8 cellular contexts compared by ENCODE assay signal in the genomic region with DNA sequence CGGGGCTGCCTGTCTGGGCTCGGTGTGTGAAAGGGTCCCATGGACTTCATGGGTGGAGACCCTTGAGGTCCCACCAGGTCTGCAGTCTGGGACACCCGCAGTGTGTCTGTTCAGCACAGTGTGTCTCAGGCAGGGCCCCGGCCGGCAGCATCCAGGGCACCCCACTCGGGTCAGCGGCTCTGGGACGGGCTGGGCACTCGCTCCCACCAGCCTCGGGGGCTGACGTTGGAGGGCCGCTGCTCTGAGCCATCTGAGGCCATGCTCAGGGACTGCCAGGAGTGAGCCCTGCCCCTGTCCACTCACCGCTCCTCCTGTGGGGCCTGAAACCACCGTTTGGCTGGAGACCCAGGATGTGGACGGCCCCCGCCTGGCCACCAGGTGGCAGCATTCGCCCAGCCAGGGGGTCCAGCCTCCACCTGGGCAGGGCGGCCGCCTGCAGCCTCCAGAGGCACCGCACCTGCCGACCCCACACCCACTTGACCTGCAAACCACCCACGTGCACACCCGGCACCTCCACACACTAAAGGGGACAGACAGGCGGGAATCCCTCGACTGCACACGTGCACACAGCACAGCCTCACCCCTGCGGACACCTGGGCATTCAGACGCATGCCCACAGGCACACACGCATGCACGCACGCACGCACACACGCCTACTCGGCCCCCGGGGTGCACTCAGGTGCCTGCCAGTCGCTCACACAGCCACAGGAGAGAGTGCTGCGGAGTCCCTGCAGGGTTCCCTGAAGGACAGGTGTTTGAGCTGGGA. TPM values are rescaled to one million over a fixed set of nuclear protein-coding genes. Genes with fewer than 3 reads are reported as not detected.
A peak's percentile ranks its signal among the peaks of the same experiment; 100 is the strongest.
DNase-seq lines count a peak whose midpoint lies in the region; ATAC-seq and TF ChIP-seq lines count a peak whose summit lies in the region.

No MANE protein-coding gene starts in this region.

- peaks cover 4% of the 10 kb centered on the region for H3K4me1 Mint-ChIP-seq in activated CD4-positive, alpha-beta memory T cell treated with anti-CD3 and anti-CD28 coated beads for 36 hours (ENCODE audit: low read depth)
- H3K4me1 Mint-ChIP-seq in memory B cell = peaks cover 6% of the 10 kb centered on the region

- no peak overlapping the region for H3K4me3 Mint-ChIP-seq in activated CD4-positive, alpha-beta memory T cell treated with anti-CD3 and anti-CD28 coated beads for 36 hours
- peak overlapping the region; percentile 28 for H3K4me3 Mint-ChIP-seq in memory B cell

- no peak overlapping the region for H3K4me3 ChIP-seq in HEK293 (ENCODE audit: low read depth, low read length)

- no peak overlapping the region for H3K27ac Mint-ChIP-seq in activated CD4-positive, alpha-beta memory T cell treated with anti-CD3 and anti-CD28 coated beads for 36 hours
- no peak overlapping the region for H3K27ac Mint-ChIP-seq in memory B cell

- H3K4me1 ChIP-seq in HEK293 (ENCODE audit: control insufficient read depth, insufficient read depth, low read length) = no peaks in the 10 kb centered on the region

- H3K36me3 ChIP-seq in HEK293 (ENCODE audit: control insufficient read depth in 2 of 2, insufficient read depth in 1 of 2, low read length in 2 of 2) = no peaks in the 10 kb centered on the region

- peak; percentile 99 for TF ChIP-seq CTCF in HEK293 (tag by site-specific recombination; IDR thresholded peaks at IDR 0.05)

- no peaks in the 10 kb centered on the region for H3K9me3 Mint-ChIP-seq in activated CD4-positive, alpha-beta memory T cell treated with anti-CD3 and anti-CD28 coated beads for 36 hours
- H3K9me3 Mint-ChIP-seq in memory B cell = no peaks in the 10 kb centered on the region

- no peaks in the 10 kb centered on the region for H3K9me3 ChIP-seq in HEK293 (ENCODE audit: control insufficient read depth, insufficient read depth, low read depth, low read length)

- peak; percentile 84 for ATAC-seq in memory B cell (ENCODE audit: low read depth)
- no peak for ATAC-seq in GM19452 (IDR thresholded peaks at IDR 0.05; ENCODE audit: unreplicated experiment)

- H3K36me3 Mint-ChIP-seq in activated CD4-positive, alpha-beta memory T cell treated with anti-CD3 and anti-CD28 coated beads for 36 hours = no peaks in the 10 kb centered on the region
- no peaks in the 10 kb centered on the region for H3K36me3 Mint-ChIP-seq in memory B cell

- POLR2A ChIA-PET in HEK293 (lab: Yijun Ruan, JAX) = no interaction called here
- POLR2A ChIA-PET in activated CD4-positive, alpha-beta memory T cell treated with anti-CD3 and anti-CD28 coated beads for 36 hours (lab: Charles Lee) = no interaction called here

- CTCF ChIA-PET in HEK293 (lab: Yijun Ruan, JAX) = interaction anchor here (0.6 to 1.0 kb wide), 3 partner anchors 63 to 75 kb away, joined by 3 to 5 read pairs (median 3); no protein-coding TSS in a partner anchor
- CTCF ChIA-PET in activated CD4-positive, alpha-beta memory T cell treated with anti-CD3 and anti-CD28 coated beads for 36 hours (lab: Charles Lee) = interaction anchor here (0.6 to 1.9 kb wide), 6 partner anchors 30 to 120 kb away, joined by 3 to 6 read pairs (median 5); no protein-coding TSS in a partner anchor

- H3K27ac ChIP-seq in HEK293 (ENCODE audit: extremely low read depth, low read depth, low read length) = no peak overlapping the region

- DNase-seq in COR-L47 (lab: John Stamatoyannopoulos, UW) (peak; percentile 97), NCI-H526 treated with DMSO at 0.1 percent for 48 hours (lab: John Stamatoyannopoulos, UW) (peak; percentile 45), memory B cell (ENCODE audit: low spot score in 2 of 2) (peak; percentile 87 to 89)
- DNase-seq in activated CD4-positive, alpha-beta memory T cell treated with anti-CD3 and anti-CD28 coated beads for 36 hours = peak; percentile 85
- DNase-seq in effector CD4-positive, alpha-beta T cell = peak; percentile 76
- DNase-seq in stimulated activated CD8-positive, alpha-beta memory T cell treated with anti-CD3 and anti-CD28 coated beads, Interleukin-4, amount 100 ng/mL, for 24 hours (ENCODE audit: low read depth) = peak; percentile 68

- H3K27me3 Mint-ChIP-seq in activated CD4-positive, alpha-beta memory T cell treated with anti-CD3 and anti-CD28 coated beads for 36 hours = no peaks in the 10 kb centered on the region
- no peaks in the 10 kb centered on the region for H3K27me3 Mint-ChIP-seq in memory B cell

- intact Hi-C loops in activated CD4-positive, alpha-beta memory T cell treated with anti-CD3 and anti-CD28 coated beads for 36 hours (cut with micrococcal nuclease) = loop anchor here (1.0 to 2.0 kb wide), 2 partner anchors 84 to 120 kb away; no protein-coding TSS in a partner anchor

TF ChIP-seq in HEK293, 187 proteins besides CTCF, POLR2A, EP300 and RAD21 (continues in another document):
- TF ChIP-seq ZNF146 (tag by site-specific recombination; IDR thresholded peaks at IDR 0.05) (no peak), ZIC2 (tag by site-specific recombination; IDR thresholded peaks at IDR 0.05) (peak; percentile 59), ZNF2 (tag by site-specific recombination; IDR thresholded peaks at IDR 0.05) (peak; percentile 95), ZNF121 (tag by site-specific recombination; IDR thresholded peaks at IDR 0.05) (no peak), ZNF623 (tag by site-specific recombination; IDR thresholded peaks at IDR 0.05) (no peak), SCRT2 (tag by site-specific recombination; IDR thresholded peaks at IDR 0.05) (no peak), EGR2 (tag by site-specific recombination; IDR thresholded peaks at IDR 0.05; ENCODE audit: low read depth) (peak; percentile 92), ZNF324 (tag by site-specific recombination; IDR thresholded peaks at IDR 0.05) (no peak)
- TF ChIP-seq, protein P1, sequence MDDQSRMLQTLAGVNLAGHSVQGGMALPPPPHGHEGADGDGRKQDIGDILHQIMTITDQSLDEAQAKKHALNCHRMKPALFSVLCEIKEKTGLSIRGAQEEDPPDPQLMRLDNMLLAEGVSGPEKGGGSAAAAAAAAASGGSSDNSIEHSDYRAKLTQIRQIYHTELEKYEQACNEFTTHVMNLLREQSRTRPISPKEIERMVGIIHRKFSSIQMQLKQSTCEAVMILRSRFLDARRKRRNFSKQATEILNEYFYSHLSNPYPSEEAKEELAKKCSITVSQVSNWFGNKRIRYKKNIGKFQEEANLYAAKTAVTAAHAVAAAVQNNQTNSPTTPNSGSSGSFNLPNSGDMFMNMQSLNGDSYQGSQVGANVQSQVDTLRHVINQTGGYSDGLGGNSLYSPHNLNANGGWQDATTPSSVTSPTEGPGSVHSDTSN (CRISPR knock-in tag; IDR thresholded peaks at IDR 0.05) = peak; percentile 85
- TF ChIP-seq, protein P2, sequence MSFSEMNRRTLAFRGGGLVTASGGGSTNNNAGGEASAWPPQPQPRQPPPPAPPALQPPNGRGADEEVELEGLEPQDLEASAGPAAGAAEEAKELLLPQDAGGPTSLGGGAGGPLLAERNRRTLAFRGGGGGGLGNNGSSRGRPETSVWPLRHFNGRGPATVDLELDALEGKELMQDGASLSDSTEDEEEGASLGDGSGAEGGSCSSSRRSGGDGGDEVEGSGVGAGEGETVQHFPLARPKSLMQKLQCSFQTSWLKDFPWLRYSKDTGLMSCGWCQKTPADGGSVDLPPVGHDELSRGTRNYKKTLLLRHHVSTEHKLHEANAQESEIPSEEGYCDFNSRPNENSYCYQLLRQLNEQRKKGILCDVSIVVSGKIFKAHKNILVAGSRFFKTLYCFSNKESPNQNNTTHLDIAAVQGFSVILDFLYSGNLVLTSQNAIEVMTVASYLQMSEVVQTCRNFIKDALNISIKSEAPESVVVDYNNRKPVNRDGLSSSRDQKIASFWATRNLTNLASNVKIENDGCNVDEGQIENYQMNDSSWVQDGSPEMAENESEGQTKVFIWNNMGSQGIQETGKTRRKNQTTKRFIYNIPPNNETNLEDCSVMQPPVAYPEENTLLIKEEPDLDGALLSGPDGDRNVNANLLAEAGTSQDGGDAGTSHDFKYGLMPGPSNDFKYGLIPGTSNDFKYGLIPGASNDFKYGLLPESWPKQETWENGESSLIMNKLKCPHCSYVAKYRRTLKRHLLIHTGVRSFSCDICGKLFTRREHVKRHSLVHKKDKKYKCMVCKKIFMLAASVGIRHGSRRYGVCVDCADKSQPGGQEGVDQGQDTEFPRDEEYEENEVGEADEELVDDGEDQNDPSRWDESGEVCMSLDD (tag by site-specific recombination; IDR thresholded peaks at IDR 0.05) = peak; percentile 49; the same call in 1 of the 2 replicates
- TF ChIP-seq, protein P3, sequence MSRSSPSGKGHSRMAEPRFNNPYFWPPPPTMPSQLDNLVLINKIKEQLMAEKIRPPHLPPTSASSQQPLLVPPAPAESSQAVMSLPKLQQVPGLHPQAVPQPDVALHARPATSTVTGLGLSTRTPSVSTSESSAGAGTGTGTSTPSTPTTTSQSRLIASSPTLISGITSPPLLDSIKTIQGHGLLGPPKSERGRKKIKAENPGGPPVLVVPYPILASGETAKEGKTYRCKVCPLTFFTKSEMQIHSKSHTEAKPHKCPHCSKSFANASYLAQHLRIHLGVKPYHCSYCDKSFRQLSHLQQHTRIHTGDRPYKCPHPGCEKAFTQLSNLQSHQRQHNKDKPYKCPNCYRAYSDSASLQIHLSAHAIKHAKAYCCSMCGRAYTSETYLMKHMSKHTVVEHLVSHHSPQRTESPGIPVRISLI (tag by site-specific recombination; IDR thresholded peaks at IDR 0.05) = no peak
- TF ChIP-seq, protein P4, sequence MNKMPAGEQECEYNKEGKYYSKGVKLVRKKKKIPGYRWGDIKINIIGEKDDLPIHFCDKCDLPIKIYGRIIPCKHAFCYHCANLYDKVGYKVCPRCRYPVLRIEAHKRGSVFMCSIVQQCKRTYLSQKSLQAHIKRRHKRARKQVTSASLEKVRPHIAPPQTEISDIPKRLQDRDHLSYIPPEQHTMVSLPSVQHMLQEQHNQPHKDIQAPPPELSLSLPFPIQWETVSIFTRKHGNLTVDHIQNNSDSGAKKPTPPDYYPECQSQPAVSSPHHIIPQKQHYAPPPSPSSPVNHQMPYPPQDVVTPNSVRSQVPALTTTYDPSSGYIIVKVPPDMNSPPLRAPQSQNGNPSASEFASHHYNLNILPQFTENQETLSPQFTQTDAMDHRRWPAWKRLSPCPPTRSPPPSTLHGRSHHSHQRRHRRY (tag by site-specific recombination; IDR thresholded peaks at IDR 0.05) = no peak
- TF ChIP-seq, protein P5, sequence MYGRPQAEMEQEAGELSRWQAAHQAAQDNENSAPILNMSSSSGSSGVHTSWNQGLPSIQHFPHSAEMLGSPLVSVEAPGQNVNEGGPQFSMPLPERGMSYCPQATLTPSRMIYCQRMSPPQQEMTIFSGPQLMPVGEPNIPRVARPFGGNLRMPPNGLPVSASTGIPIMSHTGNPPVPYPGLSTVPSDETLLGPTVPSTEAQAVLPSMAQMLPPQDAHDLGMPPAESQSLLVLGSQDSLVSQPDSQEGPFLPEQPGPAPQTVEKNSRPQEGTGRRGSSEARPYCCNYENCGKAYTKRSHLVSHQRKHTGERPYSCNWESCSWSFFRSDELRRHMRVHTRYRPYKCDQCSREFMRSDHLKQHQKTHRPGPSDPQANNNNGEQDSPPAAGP (tag by site-specific recombination; IDR thresholded peaks at IDR 0.05) = peak; percentile 45; the same call in 1 of the 2 replicates

RNA-seq across cellular contexts. Expression of a gene that starts 10.1 kb away (rescaled TPM):
- 10 to 100 TPM; 11.6 to 12.0 TPM for total RNA-seq in activated CD4-positive, alpha-beta memory T cell treated with anti-CD3 and anti-CD28 coated beads for 36 hours

Comparison
In these comparisons a context has a peak if more than half of its experiments do, and no peak if none do; other contexts are left out.
1. DNase-seq: peak in every context shown above with its lines; median percentile 97 in COR-L47; 88 in memory B cell; 85 in activated CD4-positive, alpha-beta memory T cell treated with anti-CD3 and anti-CD28 coated beads for 36 hours; 76 in effector CD4-positive, alpha-beta T cell; 68 in stimulated activated CD8-positive, alpha-beta memory T cell treated with anti-CD3 and anti-CD28 coated beads, Interleukin-4, amount 100 ng/mL, for 24 hours; 45 in NCI-H526 treated with DMSO at 0.1 percent for 48 hours.